Comparison of ENCODE assay signal across 8 cellular contexts in the genomic region with DNA sequence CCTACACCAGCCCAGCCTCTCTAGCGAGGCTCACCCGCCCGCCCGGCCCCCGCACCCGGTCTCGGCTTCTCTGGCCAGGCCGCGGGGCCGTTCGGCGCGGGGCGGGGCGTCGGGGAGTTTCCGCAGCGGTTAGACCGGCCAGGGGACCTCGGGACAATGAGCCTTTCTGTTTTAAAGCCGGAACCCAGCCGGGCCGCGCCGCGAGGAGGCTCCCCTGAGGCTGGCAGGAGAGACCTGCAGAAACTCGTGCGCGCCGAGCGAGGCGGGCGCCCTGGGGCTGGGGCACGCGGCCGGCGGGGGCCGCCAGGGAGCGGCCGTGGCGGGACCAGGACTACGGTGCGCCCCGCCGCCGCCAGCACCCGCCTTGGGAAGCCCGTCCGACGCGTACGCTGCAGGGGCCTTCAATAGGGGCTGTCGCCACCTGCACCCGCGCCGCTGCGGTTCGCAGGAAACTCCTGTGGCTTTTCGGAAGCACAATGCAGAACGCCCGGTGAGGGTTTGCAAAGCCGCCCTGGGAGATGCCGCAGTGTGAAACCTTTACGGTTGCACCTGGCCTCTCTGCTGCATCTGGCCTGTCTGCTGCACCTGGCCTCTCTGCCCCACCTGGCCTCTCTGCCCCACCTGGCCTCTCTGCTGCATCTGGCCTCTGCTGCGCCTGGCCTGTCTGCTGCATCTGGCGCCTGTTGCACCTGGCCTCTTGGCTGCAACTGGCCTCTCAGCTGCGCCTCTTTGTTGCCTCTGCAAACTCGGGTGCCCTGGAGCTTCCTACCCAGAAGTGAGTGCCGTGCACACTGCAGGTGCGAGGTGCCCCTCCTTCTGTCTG.
DNase-seq lines count a peak whose midpoint lies in the region; ATAC-seq and TF ChIP-seq lines count a peak whose summit lies in the region.

No MANE protein-coding gene starts in this region.

- peaks cover 5% of the 10 kb centered on the region for H3K36me3 Mint-ChIP-seq in central memory CD8-positive, alpha-beta T cell (ENCODE audit: insufficient read depth)

- ATAC-seq in HG02588 (IDR thresholded peaks at IDR 0.05; ENCODE audit: unreplicated experiment): peak; percentile 70
- ATAC-seq in central memory CD8-positive, alpha-beta T cell (replicated peaks; ENCODE audit: extremely low read depth, poor library complexity, severe bottlenecking): peak; percentile 59

- peak overlapping the region; percentile 87 for H3K27ac ChIP-seq in VCaP

- peak overlapping the region; percentile 88 for H3K27ac Mint-ChIP-seq in central memory CD8-positive, alpha-beta T cell (ENCODE audit: low read depth)

- TF ChIP-seq CTCF in GM12874 (IDR thresholded peaks at IDR 0.05; ENCODE audit: insufficient read depth, low read depth, low read length) (peak; percentile 20), VCaP (conservative IDR thresholded peaks at IDR 0.05) (peak; percentile 22)

- peaks cover 13% of the 10 kb centered on the region for H3K4me1 Mint-ChIP-seq in central memory CD8-positive, alpha-beta T cell

- H3K4me3 Mint-ChIP-seq in central memory CD8-positive, alpha-beta T cell: peak overlapping the region; percentile 91

- no peaks in the 10 kb centered on the region for H3K9me3 Mint-ChIP-seq in central memory CD8-positive, alpha-beta T cell

- H3K27me3 Mint-ChIP-seq in central memory CD8-positive, alpha-beta T cell: no peaks in the 10 kb centered on the region

- DNase-seq in NCI-H128 (lab: John Stamatoyannopoulos, UW; ENCODE audit: unreplicated experiment) (peak; percentile 10), left kidney (ENCODE audit: low read depth, low spot score) (peak; percentile 85), T1000 (lab: John Stamatoyannopoulos, UW) (no peak)
- DNase-seq in central memory CD8-positive, alpha-beta T cell (ENCODE audit: low spot score in 2 of 2): peak; percentile 26 to 40
- DNase-seq in stimulated activated CD4-positive, alpha-beta T cell treated with anti-CD3 and anti-CD28 coated beads, Interleukin-4, amount 100 ng/mL, for 4 hours: peak; percentile 27 to 39
